Comparison of ENCODE assay signal across 8 cellular contexts in genomic region chr4:61734409-61734808, GRCh38.
"Had no signal": no experiment of that assay in that cellular context is flagged by ENCODE, and none has a peak within 500 bp of the region (broad histone marks: within the 10 kb centered on the region; RNA-seq: fewer than 3 reads in every experiment).

No MANE protein-coding gene starts in this region.

- DNase-seq: GDM1, GF-D8 had no signal

- FAIRE-seq: G401.6, GM12878, GM12891, GM12892, GM18507, GM19239 had no signal

- ATAC-seq: GM12878 had no signal

- H3K4me3 ChIP-seq: GM12878 had no signal
